In genomic region chr6:121858976-121859375, GRCh38 we compare ENCODE assay signal across 29 cellular contexts.
"Had no signal": no experiment of that assay in that cellular context is flagged by ENCODE, and none has a peak within 500 bp of the region (broad histone marks: within the 10 kb centered on the region; RNA-seq: fewer than 3 reads in every experiment).

No MANE protein-coding gene starts in this region.

- H3K4me3 ChIP-seq: left lung, lower lobe of right lung, pancreas, prostate gland, skin epidermis, thoracic aorta had no signal

- H3K27me3 ChIP-seq: left lung, neutrophil, pancreas had no signal

- H3K27ac ChIP-seq: left lung, lower lobe of right lung, neutrophil, pancreas, prostate gland, thoracic aorta, VCaP had no signal

- H3K36me3 ChIP-seq: left lung, lower lobe of right lung, neutrophil, pancreas, prostate gland, thoracic aorta had no signal

- H3K4me1 ChIP-seq: left lung, lower lobe of right lung, pancreas, prostate gland had no signal

- DNase-seq: activated CD4-positive, alpha-beta T cell treated with anti-CD3 and anti-CD28 coated beads for 4 hours; activated CD4-positive, alpha-beta T cell treated with anti-CD3 and anti-CD28 coated beads, Interleukin-2, amount 50 U/mL, for 4 hours; activated CD8-positive, alpha-beta memory T cell treated with anti-CD3 and anti-CD28 coated beads for 24 hours; activated effector memory CD4-positive, alpha-beta T cell treated with Interleukin-2 at 50 U/mL for 16 hours; activated naive CD4-positive, alpha-beta T cell treated with Interleukin-2 at 50 U/mL for 16 hours; dermis blood vessel endothelial cell; effector CD4-positive, alpha-beta T cell; left lung; lower lobe of right lung; naive B cell; nephron progenitor cell; pancreas; retina; stimulated activated CD4-positive, alpha-beta T cell treated with anti-CD3 and anti-CD28 coated beads, Interleukin-12 subunit alpha, Interleukin-12 subunit beta, amount 100 ng/mL, for 4 hours; stimulated activated CD4-positive, alpha-beta T cell treated with anti-CD3 and anti-CD28 coated beads, Interleukin-4, amount 100 ng/mL, for 1 hour; stimulated activated naive CD8-positive, alpha-beta T cell treated with anti-CD3 and anti-CD28 coated beads, Interleukin-15, Interleukin-2, amounts not matched to agents 100 U/mL and 50 U/mL, for 24 hours; T-helper 9 cell; trophoblast cell had no signal

- FAIRE-seq: bronchial epithelial cell, colon, frontal cortex, islet of Langerhans, pancreas, TTC549 had no signal

- ATAC-seq: left lung; lower lobe of right lung; pancreas; sciatic nerve; stimulated activated naive CD8-positive, alpha-beta T cell treated with anti-CD3 and anti-CD28 coated beads, Interleukin-15, Interleukin-2, amounts not matched to agents 100 U/mL and 50 U/mL, for 24 hours had no signal
